ENCODE assay signal across 1 cellular context in the genomic region with DNA sequence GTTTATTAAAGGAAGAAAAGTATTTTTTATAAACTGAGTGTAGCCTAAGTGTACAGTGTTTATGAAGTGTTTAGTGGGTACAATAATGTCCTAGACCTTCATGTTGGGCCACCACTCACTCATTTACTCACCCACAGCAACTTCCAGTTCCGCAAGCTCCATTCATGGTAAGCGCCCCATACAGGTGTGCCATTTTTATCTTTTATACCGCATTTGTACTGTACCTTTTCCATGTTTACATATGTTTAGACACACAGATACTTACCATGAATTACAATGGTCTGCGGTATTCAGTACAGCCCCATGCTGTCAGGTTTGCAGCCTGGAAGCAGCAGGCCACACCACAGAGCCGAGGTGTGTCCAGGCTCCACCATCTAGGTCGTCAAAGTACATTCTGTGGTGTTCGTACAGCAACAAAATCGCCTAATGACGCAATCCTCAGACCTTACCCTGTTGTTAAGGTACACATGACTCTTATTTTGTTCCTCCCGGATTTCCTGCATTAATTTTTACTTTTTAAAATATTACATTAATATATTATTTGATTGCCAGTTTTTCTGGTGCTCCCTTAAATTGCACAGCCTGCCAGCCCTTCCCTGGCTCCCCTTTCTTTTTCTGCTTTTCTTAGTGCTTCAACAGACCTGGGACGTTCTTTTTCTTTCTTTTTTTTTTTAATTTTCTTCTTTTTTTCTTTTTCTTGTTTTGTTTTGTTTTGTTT.
TF ChIP-seq lines count a peak whose summit lies in the region.

No MANE protein-coding gene starts in this region.

TF ChIP-seq in K562, 482 proteins besides CTCF, POLR2A, EP300 and RAD21 (continues in another document):
- TF ChIP-seq, protein P1, sequence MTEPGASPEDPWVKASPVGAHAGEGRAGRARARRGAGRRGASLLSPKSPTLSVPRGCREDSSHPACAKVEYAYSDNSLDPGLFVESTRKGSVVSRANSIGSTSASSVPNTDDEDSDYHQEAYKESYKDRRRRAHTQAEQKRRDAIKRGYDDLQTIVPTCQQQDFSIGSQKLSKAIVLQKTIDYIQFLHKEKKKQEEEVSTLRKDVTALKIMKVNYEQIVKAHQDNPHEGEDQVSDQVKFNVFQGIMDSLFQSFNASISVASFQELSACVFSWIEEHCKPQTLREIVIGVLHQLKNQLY (CRISPR knock-in tag; conservative IDR thresholded peaks at IDR 0.05): no peak
- TF ChIP-seq EZH2 (IDR thresholded peaks at IDR 0.05; ENCODE audit: borderline replicate concordance, low read depth, low read length): no peak
- peak; percentile 25 to 36; a peak in 2 of 4 replicates for TF ChIP-seq FOXK2 (conservative IDR thresholded peaks at IDR 0.05 in 1 of 2, IDR thresholded peaks at IDR 0.05 in 1 of 2; ENCODE audit: low read depth in 2 of 2)
- TF ChIP-seq CEBPG (CRISPR knock-in tag; IDR thresholded peaks at IDR 0.05): peak; percentile 91
- TF ChIP-seq CEBPG (tag; conservative IDR thresholded peaks at IDR 0.05 in 1 of 2, IDR thresholded peaks at IDR 0.05 in 1 of 2): peak; percentile 91 to 98
- no peak for TF ChIP-seq U2AF1 (optimal IDR thresholded peaks at IDR 0.05; ENCODE audit: low read depth, low read length)
- TF ChIP-seq ZNF316 (IDR thresholded peaks at IDR 0.05): 0 out of 2 replicates have a peak, but pooled peaks have one; percentile 11
- TF ChIP-seq EP400 (IDR thresholded peaks at IDR 0.05): no peak
- TF ChIP-seq PCBP1 (IDR thresholded peaks at IDR 0.05; ENCODE audit: low read depth, low read length, poor library complexity, severe bottlenecking): no peak
- TF ChIP-seq HOXB6 (CRISPR knock-in tag; IDR thresholded peaks at IDR 0.05; ENCODE audit: borderline replicate concordance): no peak
- TF ChIP-seq MCM5 (IDR thresholded peaks at IDR 0.05; ENCODE audit: low read depth): no peak
- no peak for TF ChIP-seq SAFB (IDR thresholded peaks at IDR 0.05; ENCODE audit: borderline replicate concordance, low read depth, low read length)
- TF ChIP-seq CBX3 (IDR thresholded peaks at IDR 0.05; ENCODE audit: borderline replicate concordance in 1 of 2, low read length in 2 of 2): 0 out of 3 replicates have a peak, but pooled peaks of 1 of the 2 experiments have one; percentile 16
- TF ChIP-seq ZNF212 (CRISPR knock-in tag; IDR thresholded peaks at IDR 0.05): 0 out of 2 replicates have a peak, but pooled peaks have one; percentile 47
- TF ChIP-seq, protein P2, sequence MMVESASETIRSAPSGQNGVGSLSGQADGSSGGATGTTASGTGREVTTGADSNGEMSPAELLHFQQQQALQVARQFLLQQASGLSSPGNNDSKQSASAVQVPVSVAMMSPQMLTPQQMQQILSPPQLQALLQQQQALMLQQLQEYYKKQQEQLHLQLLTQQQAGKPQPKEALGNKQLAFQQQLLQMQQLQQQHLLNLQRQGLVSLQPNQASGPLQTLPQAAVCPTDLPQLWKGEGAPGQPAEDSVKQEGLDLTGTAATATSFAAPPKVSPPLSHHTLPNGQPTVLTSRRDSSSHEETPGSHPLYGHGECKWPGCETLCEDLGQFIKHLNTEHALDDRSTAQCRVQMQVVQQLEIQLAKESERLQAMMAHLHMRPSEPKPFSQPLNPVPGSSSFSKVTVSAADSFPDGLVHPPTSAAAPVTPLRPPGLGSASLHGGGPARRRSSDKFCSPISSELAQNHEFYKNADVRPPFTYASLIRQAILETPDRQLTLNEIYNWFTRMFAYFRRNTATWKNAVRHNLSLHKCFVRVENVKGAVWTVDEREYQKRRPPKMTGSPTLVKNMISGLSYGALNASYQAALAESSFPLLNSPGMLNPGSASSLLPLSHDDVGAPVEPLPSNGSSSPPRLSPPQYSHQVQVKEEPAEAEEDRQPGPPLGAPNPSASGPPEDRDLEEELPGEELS (CRISPR knock-in tag; IDR thresholded peaks at IDR 0.05; ENCODE audit: borderline replicate concordance): no peak
- TF ChIP-seq, protein P3, sequence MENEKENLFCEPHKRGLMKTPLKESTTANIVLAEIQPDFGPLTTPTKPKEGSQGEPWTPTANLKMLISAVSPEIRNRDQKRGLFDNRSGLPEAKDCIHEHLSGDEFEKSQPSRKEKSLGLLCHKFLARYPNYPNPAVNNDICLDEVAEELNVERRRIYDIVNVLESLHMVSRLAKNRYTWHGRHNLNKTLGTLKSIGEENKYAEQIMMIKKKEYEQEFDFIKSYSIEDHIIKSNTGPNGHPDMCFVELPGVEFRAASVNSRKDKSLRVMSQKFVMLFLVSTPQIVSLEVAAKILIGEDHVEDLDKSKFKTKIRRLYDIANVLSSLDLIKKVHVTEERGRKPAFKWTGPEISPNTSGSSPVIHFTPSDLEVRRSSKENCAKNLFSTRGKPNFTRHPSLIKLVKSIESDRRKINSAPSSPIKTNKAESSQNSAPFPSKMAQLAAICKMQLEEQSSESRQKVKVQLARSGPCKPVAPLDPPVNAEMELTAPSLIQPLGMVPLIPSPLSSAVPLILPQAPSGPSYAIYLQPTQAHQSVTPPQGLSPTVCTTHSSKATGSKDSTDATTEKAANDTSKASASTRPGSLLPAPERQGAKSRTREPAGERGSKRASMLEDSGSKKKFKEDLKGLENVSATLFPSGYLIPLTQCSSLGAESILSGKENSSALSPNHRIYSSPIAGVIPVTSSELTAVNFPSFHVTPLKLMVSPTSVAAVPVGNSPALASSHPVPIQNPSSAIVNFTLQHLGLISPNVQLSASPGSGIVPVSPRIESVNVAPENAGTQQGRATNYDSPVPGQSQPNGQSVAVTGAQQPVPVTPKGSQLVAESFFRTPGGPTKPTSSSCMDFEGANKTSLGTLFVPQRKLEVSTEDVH (IDR thresholded peaks at IDR 0.05; ENCODE audit: low read depth, partially characterized antibody): no peak
- TF ChIP-seq ZNF764 (CRISPR knock-in tag; IDR thresholded peaks at IDR 0.05; ENCODE audit: low read depth): no peak
- no peak for TF ChIP-seq RFX5 (IDR thresholded peaks at IDR 0.05; ENCODE audit: low read depth, low read length)
- no peak for TF ChIP-seq FOSL1 (tag; conservative IDR thresholded peaks at IDR 0.05)
- no peak for TF ChIP-seq RNF219 (CRISPR knock-in tag; IDR thresholded peaks at IDR 0.05)
- 0 out of 2 replicates have a peak, but pooled peaks have one; percentile 25 for TF ChIP-seq JUN (IDR thresholded peaks at IDR 0.05; ENCODE audit: borderline replicate concordance, low read depth, low read length)
- no peak for TF ChIP-seq JUN (CRISPR knock-in tag; IDR thresholded peaks at IDR 0.05; ENCODE audit: borderline replicate concordance)
- no peak; the same call in 1 of the 2 replicates for TF ChIP-seq TAL1 (IDR thresholded peaks at IDR 0.05)
- TF ChIP-seq, protein P4, sequence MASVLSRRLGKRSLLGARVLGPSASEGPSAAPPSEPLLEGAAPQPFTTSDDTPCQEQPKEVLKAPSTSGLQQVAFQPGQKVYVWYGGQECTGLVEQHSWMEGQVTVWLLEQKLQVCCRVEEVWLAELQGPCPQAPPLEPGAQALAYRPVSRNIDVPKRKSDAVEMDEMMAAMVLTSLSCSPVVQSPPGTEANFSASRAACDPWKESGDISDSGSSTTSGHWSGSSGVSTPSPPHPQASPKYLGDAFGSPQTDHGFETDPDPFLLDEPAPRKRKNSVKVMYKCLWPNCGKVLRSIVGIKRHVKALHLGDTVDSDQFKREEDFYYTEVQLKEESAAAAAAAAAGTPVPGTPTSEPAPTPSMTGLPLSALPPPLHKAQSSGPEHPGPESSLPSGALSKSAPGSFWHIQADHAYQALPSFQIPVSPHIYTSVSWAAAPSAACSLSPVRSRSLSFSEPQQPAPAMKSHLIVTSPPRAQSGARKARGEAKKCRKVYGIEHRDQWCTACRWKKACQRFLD (CRISPR knock-in tag; IDR thresholded peaks at IDR 0.05): no peak
- TF ChIP-seq ZNF174 (CRISPR knock-in tag; IDR thresholded peaks at IDR 0.05): no peak
- no peak for TF ChIP-seq SMAD3 (CRISPR knock-in tag; conservative IDR thresholded peaks at IDR 0.05)
- TF ChIP-seq NR3C1 (CRISPR knock-in tag; IDR thresholded peaks at IDR 0.05): no peak
- no peak for TF ChIP-seq ETV5 (CRISPR knock-in tag; IDR thresholded peaks at IDR 0.05; ENCODE audit: low read depth)
- TF ChIP-seq TAF9B (IDR thresholded peaks at IDR 0.05; ENCODE audit: partially characterized antibody): no peak
- peak; percentile 61 for TF ChIP-seq KDM5B (IDR thresholded peaks at IDR 0.05; ENCODE audit: insufficient replicate concordance, low read depth, low read length)
- TF ChIP-seq, protein P5, sequence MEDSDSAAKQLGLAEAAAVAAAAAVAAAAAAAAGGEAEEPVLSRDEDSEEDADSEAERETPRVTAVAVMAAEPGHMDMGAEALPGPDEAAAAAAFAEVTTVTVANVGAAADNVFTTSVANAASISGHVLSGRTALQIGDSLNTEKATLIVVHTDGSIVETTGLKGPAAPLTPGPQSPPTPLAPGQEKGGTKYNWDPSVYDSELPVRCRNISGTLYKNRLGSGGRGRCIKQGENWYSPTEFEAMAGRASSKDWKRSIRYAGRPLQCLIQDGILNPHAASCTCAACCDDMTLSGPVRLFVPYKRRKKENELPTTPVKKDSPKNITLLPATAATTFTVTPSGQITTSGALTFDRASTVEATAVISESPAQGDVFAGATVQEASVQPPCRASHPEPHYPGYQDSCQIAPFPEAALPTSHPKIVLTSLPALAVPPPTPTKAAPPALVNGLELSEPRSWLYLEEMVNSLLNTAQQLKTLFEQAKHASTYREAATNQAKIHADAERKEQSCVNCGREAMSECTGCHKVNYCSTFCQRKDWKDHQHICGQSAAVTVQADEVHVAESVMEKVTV (CRISPR knock-in tag; IDR thresholded peaks at IDR 0.05): no peak
- no peak for TF ChIP-seq ZNF449 (CRISPR knock-in tag; IDR thresholded peaks at IDR 0.05)
- no peak for TF ChIP-seq ESRRB (CRISPR knock-in tag; IDR thresholded peaks at IDR 0.05; ENCODE audit: borderline replicate concordance)
- TF ChIP-seq SMARCA4 (IDR thresholded peaks at IDR 0.05): peak; percentile 72; the same call in 1 of the 2 replicates
- TF ChIP-seq TCFL5 (CRISPR knock-in tag; conservative IDR thresholded peaks at IDR 0.05): no peak
- 0 out of 2 replicates have a peak, but pooled peaks have one; percentile 35 for TF ChIP-seq RBFOX2 (IDR thresholded peaks at IDR 0.05; ENCODE audit: low read depth, low read length)
- 0 out of 2 replicates have a peak, but pooled peaks have one; percentile 31 for TF ChIP-seq GATAD2B (IDR thresholded peaks at IDR 0.05; ENCODE audit: borderline replicate concordance)
- TF ChIP-seq GATA2 (CRISPR knock-in tag; IDR thresholded peaks at IDR 0.05): no peak
- TF ChIP-seq RHOXF2B (CRISPR knock-in tag; conservative IDR thresholded peaks at IDR 0.05): no peak
- no peak for TF ChIP-seq ILF3 (IDR thresholded peaks at IDR 0.05; ENCODE audit: borderline replicate concordance)
- TF ChIP-seq POLR2AphosphoS2 (IDR thresholded peaks at IDR 0.05; ENCODE audit: low read length): no peak
- TF ChIP-seq NR0B1 (IDR thresholded peaks at IDR 0.05; ENCODE audit: partially characterized antibody): no peak
- TF ChIP-seq ZNF699 (CRISPR knock-in tag; IDR thresholded peaks at IDR 0.05; ENCODE audit: insufficient replicate concordance): no peak
- no peak for TF ChIP-seq ZFP30 (CRISPR knock-in tag; IDR thresholded peaks at IDR 0.05; ENCODE audit: borderline replicate concordance)
- no peak; the same call in 1 of the 2 replicates for TF ChIP-seq ZFX (CRISPR knock-in tag; IDR thresholded peaks at IDR 0.05)
- TF ChIP-seq, protein P6, sequence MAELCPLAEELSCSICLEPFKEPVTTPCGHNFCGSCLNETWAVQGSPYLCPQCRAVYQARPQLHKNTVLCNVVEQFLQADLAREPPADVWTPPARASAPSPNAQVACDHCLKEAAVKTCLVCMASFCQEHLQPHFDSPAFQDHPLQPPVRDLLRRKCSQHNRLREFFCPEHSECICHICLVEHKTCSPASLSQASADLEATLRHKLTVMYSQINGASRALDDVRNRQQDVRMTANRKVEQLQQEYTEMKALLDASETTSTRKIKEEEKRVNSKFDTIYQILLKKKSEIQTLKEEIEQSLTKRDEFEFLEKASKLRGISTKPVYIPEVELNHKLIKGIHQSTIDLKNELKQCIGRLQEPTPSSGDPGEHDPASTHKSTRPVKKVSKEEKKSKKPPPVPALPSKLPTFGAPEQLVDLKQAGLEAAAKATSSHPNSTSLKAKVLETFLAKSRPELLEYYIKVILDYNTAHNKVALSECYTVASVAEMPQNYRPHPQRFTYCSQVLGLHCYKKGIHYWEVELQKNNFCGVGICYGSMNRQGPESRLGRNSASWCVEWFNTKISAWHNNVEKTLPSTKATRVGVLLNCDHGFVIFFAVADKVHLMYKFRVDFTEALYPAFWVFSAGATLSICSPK (IDR thresholded peaks at IDR 0.05; ENCODE audit: borderline replicate concordance): peak; percentile 95; the same call in 1 of the 2 replicates
- TF ChIP-seq RAD51 (IDR thresholded peaks at IDR 0.05; ENCODE audit: borderline replicate concordance, low read depth): no peak
- peak; percentile 71 for TF ChIP-seq JUND (IDR thresholded peaks at IDR 0.05; ENCODE audit: borderline replicate concordance, low read depth, low read length)
- TF ChIP-seq JUND (tag; IDR thresholded peaks at IDR 0.05; ENCODE audit: borderline replicate concordance, low read depth, low read length): no peak; the same call in 2 of the 3 replicates
